ENCODE assay signal across 9 cellular contexts in the genomic region with DNA sequence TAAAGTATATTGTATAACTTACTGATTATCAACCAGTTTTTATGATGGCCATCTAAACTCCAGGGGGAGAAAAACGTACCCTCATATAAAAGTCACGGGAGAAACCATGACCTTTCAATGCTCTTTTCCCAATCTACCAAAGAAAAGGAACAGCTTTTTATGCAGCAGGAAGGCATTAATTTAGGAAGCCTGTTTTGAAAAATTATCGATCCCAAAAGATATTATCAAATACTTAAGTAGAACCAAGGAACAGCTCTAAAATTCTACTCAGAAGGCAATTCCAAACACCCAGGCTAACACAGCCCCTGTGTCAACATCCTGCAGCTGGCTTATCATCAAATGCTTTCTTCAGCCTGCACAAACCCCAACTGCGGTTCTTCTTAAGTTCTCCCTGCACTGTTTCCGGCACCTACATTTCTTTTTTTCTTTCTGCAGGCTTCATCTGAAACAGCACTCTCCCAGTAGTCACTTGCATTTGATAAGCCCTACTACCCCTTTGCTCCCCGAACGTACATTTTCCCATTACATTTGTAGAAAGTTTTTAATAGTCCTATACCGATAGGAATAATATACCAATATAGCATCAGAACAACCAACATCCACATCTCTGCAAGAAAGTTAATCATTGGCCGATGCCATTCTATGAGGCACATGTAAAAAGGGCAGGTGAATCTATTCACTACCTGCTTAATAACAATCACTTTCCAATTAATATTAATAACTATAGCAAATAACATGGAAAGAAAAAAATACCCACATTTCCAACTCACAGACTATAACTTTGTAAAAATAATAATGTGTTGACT. TPM values are rescaled to one million over a fixed set of nuclear protein-coding genes. Genes with fewer than 3 reads are reported as not detected.
A peak's percentile ranks its signal among the peaks of the same experiment; 100 is the strongest.
DNase-seq lines count a peak whose midpoint lies in the region; ATAC-seq lines count a peak whose summit lies in the region.
"Had no signal": no experiment of that assay in that cellular context is flagged by ENCODE, and none has a peak within 500 bp of the region (broad histone marks: within the 10 kb centered on the region; RNA-seq: fewer than 3 reads in every experiment).

No MANE protein-coding gene starts in this region.

- H3K27ac Mint-ChIP-seq in activated CD8-positive, alpha-beta T cell treated with anti-CD3 and anti-CD28 coated beads, Interleukin-2, amount 10 ng/mL, durations not matched to agents 7 days and 5 days = peak overlapping the region; percentile 94
- peak overlapping the region; percentile 84 for H3K27ac Mint-ChIP-seq in natural killer cell treated with Interleukin-12 subunit alpha and Interleukin-12 subunit beta and Interleukin-15 and Interleukin-18, amount 100 ng/mL, for 72 hours
- H3K27ac Mint-ChIP-seq: brain had no signal

- CTCF ChIA-PET in activated CD8-positive, alpha-beta T cell treated with anti-CD3 and anti-CD28 coated beads, Interleukin-2, amount 10 ng/mL, durations not matched to agents 7 days and 5 days (lab: Charles Lee) = interaction anchor here (0.7 to 2.0 kb wide), 12 partner anchors 9 to 81 kb away, joined by 3 to 8 read pairs (median 4); no protein-coding TSS in a partner anchor

- H3K4me3 Mint-ChIP-seq in activated CD8-positive, alpha-beta T cell treated with anti-CD3 and anti-CD28 coated beads, Interleukin-2, amount 10 ng/mL, durations not matched to agents 7 days and 5 days = peak overlapping the region; percentile 82
- H3K4me3 Mint-ChIP-seq in natural killer cell treated with Interleukin-12 subunit alpha and Interleukin-12 subunit beta and Interleukin-15 and Interleukin-18, amount 100 ng/mL, for 72 hours = peak overlapping the region; percentile 85
- H3K4me3 Mint-ChIP-seq: brain had no signal

- ATAC-seq in GM19452 (IDR thresholded peaks at IDR 0.05; ENCODE audit: unreplicated experiment) (peak; percentile 83), HG03457 (IDR thresholded peaks at IDR 0.05; ENCODE audit: unreplicated experiment) (peak; percentile 65)
- peak; percentile 93 for ATAC-seq in activated CD8-positive, alpha-beta T cell treated with anti-CD3 and anti-CD28 coated beads, Interleukin-2, amount 10 ng/mL, durations not matched to agents 7 days and 5 days
- ATAC-seq in natural killer cell treated with Interleukin-12 subunit alpha and Interleukin-12 subunit beta and Interleukin-15 and Interleukin-18, amount 100 ng/mL, for 72 hours = peak; percentile 88 to 90

- peaks cover 28% of the 10 kb centered on the region for H3K36me3 Mint-ChIP-seq in activated CD8-positive, alpha-beta T cell treated with anti-CD3 and anti-CD28 coated beads, Interleukin-2, amount 10 ng/mL, durations not matched to agents 7 days and 5 days (ENCODE audit: low read depth)
- H3K36me3 Mint-ChIP-seq in natural killer cell treated with Interleukin-12 subunit alpha and Interleukin-12 subunit beta and Interleukin-15 and Interleukin-18, amount 100 ng/mL, for 72 hours = no peaks in the 10 kb centered on the region
- H3K36me3 Mint-ChIP-seq: brain had no signal

- H3K9me3 Mint-ChIP-seq in activated CD8-positive, alpha-beta T cell treated with anti-CD3 and anti-CD28 coated beads, Interleukin-2, amount 10 ng/mL, durations not matched to agents 7 days and 5 days (ENCODE audit: insufficient read depth) = no peaks in the 10 kb centered on the region
- H3K9me3 Mint-ChIP-seq in natural killer cell treated with Interleukin-12 subunit alpha and Interleukin-12 subunit beta and Interleukin-15 and Interleukin-18, amount 100 ng/mL, for 72 hours = no peaks in the 10 kb centered on the region
- H3K9me3 Mint-ChIP-seq: brain had no signal

- POLR2A ChIA-PET in activated CD8-positive, alpha-beta T cell treated with anti-CD3 and anti-CD28 coated beads, Interleukin-2, amount 10 ng/mL, durations not matched to agents 7 days and 5 days (lab: Charles Lee) = interaction anchor here (0.7 to 1.8 kb wide), 5 partner anchors 11 to 49 kb away, joined by 3 to 15 read pairs (median 4); a partner anchor contains a TSS

- H3K4me1 Mint-ChIP-seq in activated CD8-positive, alpha-beta T cell treated with anti-CD3 and anti-CD28 coated beads, Interleukin-2, amount 10 ng/mL, durations not matched to agents 7 days and 5 days (ENCODE audit: low read depth) = peaks cover 84% of the 10 kb centered on the region
- peaks cover 47 to 80% of the 10 kb centered on the region in 2 donors for H3K4me1 Mint-ChIP-seq in natural killer cell treated with Interleukin-12 subunit alpha and Interleukin-12 subunit beta and Interleukin-15 and Interleukin-18, amount 100 ng/mL, for 72 hours (ENCODE audit: low read depth in 2 of 2)

- DNase-seq in COLO668 (lab: John Stamatoyannopoulos, UW; ENCODE audit: unreplicated experiment) = peak; percentile 9
- peak; percentile 81 for DNase-seq in activated CD8-positive, alpha-beta T cell treated with anti-CD3 and anti-CD28 coated beads, Interleukin-2, amount 10 ng/mL, durations not matched to agents 7 days and 5 days
- DNase-seq in natural killer cell treated with Interleukin-12 subunit alpha and Interleukin-12 subunit beta and Interleukin-15 and Interleukin-18, amount 100 ng/mL, for 72 hours (ENCODE audit: low spot score) = no peak
- no peak for DNase-seq in amygdala (lab: John Stamatoyannopoulos, UW)
- DNase-seq in NCI-H2081 (lab: John Stamatoyannopoulos, UW) = no peak
- DNase-seq in 8988T = no peak

- no peaks in the 10 kb centered on the region for H3K27me3 Mint-ChIP-seq in activated CD8-positive, alpha-beta T cell treated with anti-CD3 and anti-CD28 coated beads, Interleukin-2, amount 10 ng/mL, durations not matched to agents 7 days and 5 days (ENCODE audit: low read depth)
- no peaks in the 10 kb centered on the region for H3K27me3 Mint-ChIP-seq in natural killer cell treated with Interleukin-12 subunit alpha and Interleukin-12 subunit beta and Interleukin-15 and Interleukin-18, amount 100 ng/mL, for 72 hours
- H3K27me3 Mint-ChIP-seq: brain had no signal

RNA-seq across cellular contexts. Expression of a gene that starts 47.9 kb away (rescaled TPM):
- total RNA-seq in activated CD8-positive, alpha-beta T cell treated with anti-CD3 and anti-CD28 coated beads, Interleukin-2, amount 10 ng/mL, durations not matched to agents 7 days and 5 days = 100 to 1,000 TPM; 154 to 164 TPM
- total RNA-seq in natural killer cell treated with Interleukin-12 subunit alpha and Interleukin-12 subunit beta and Interleukin-15 and Interleukin-18, amount 100 ng/mL, for 72 hours = 100 to 1,000 TPM; 149 to 152 TPM

Comparison
In these comparisons a context has a peak if more than half of its experiments do, and no peak if none do; other contexts are left out.
1. DNase-seq: peak in COLO668 (single experiment) and activated CD8-positive, alpha-beta T cell treated with anti-CD3 and anti-CD28 coated beads, Interleukin-2, amount 10 ng/mL, durations not matched to agents 7 days and 5 days (single experiment); none in natural killer cell treated with Interleukin-12 subunit alpha and Interleukin-12 subunit beta and Interleukin-15 and Interleukin-18, amount 100 ng/mL, for 72 hours (single experiment), amygdala (0 of 56), NCI-H2081 (0 of 2) and 8988T (single experiment).
2. Peak in every context shown above with its lines, with median percentiles within 50 percentile points of each other: ATAC-seq.